ENCODE assay signal across 24 cellular contexts in genomic region chr12:86104087-86104486, GRCh38.
DNase-seq lines count a peak whose midpoint lies in the region; ATAC-seq, FAIRE-seq and TF ChIP-seq lines count a peak whose summit lies in the region.
"Had no signal": no experiment of that assay in that cellular context is flagged by ENCODE, and none has a peak within 500 bp of the region (broad histone marks: within the 10 kb centered on the region; RNA-seq: fewer than 3 reads in every experiment).

No MANE protein-coding gene starts in this region.

- FAIRE-seq in bronchial epithelial cell (lab: Jason Lieb, UNC) = no peak
- FAIRE-seq in keratinocyte (lab: Jason Lieb, UNC) = no peak
- FAIRE-seq: A204.1, GM12878, GM19239 had no signal

- H3K9me3 Mint-ChIP-seq in MCF 10A (ENCODE audit: unreplicated experiment) (no peaks in the 10 kb centered on the region), HFFc6 (peaks cover 34% of the 10 kb centered on the region)
- H3K9me3 Mint-ChIP-seq: CD8-positive, alpha-beta T cell; GM23338; H9 had no signal

- dilution Hi-C loops in keratinocyte (cut with MboI; ENCODE audit: extremely low pct_ligation_motif_present, low sequenced_read_pairs) = no loop called here

- no peak overlapping the region for H3K4me3 ChIP-seq in breast epithelium
- H3K4me3 ChIP-seq in bronchial epithelial cell (ENCODE audit: low read depth, low read length) = no peak overlapping the region
- no peak overlapping the region for H3K4me3 ChIP-seq in keratinocyte (ENCODE audit: control insufficient read depth in 2 of 3, extremely low read depth in 1 of 3, insufficient read depth in 2 of 3, low read depth in 1 of 3, low read length in 3 of 3)
- H3K4me3 ChIP-seq: BLaER1, GM12878, GM23338 had no signal

- peak overlapping the region; percentile 49 for H2AFZ ChIP-seq in keratinocyte (ENCODE audit: control insufficient read depth, low read length)
- H2AFZ ChIP-seq: GM23338 had no signal

- BruUV-seq in MCF 10A (replicated peaks; lab: Mats Ljungman, UMichigan) = no TSS peak

- H3K36me3 Mint-ChIP-seq in MCF 10A (ENCODE audit: insufficient read depth, unreplicated experiment) = peaks cover 5% of the 10 kb centered on the region
- no peaks in the 10 kb centered on the region for H3K36me3 Mint-ChIP-seq in HFFc6 (ENCODE audit: low read depth)
- H3K36me3 Mint-ChIP-seq: CD4-positive, CD25-positive, alpha-beta regulatory T cell; CD8-positive, alpha-beta T cell had no signal

- H3K9ac ChIP-seq in keratinocyte (ENCODE audit: control insufficient read depth, extremely low read depth, insufficient read depth, low read length) = no peak overlapping the region
- H3K9ac ChIP-seq: BLaER1 had no signal

- H3K4me1 ChIP-seq in breast epithelium (no peaks in the 10 kb centered on the region), keratinocyte (ENCODE audit: control insufficient read depth, extremely low read depth, insufficient read depth, low read length) (peaks cover 3% of the 10 kb centered on the region)
- H3K4me1 ChIP-seq: BLaER1, Caco-2 had no signal

- H3K4me1 Mint-ChIP-seq in MCF 10A (ENCODE audit: insufficient read depth, unreplicated experiment) (no peaks in the 10 kb centered on the region), HFFc6 (ENCODE audit: low read depth) (no peaks in the 10 kb centered on the region)
- H3K4me1 Mint-ChIP-seq: B cell; CD4-positive, CD25-positive, alpha-beta regulatory T cell; GM23338; H9 had no signal

- POLR2A ChIA-PET in MCF 10A (lab: Yijun Ruan, JAX) = no interaction called here

- intact Hi-C loops in MCF 10A (cut with micrococcal nuclease) = no loop called here
- intact Hi-C loops in breast epithelium (cut with DNase I; ENCODE audit: low total_unique reads) = no loop called here

- ATAC-seq in GM21825 (IDR thresholded peaks at IDR 0.05; ENCODE audit: unreplicated experiment) = no peak
- ATAC-seq: CD8-positive, alpha-beta T cell; GM12878; GM23338; HCT116 had no signal

- DNase-seq in MCF 10A (ENCODE audit: unreplicated experiment) (peak; percentile 23), breast epithelium (ENCODE audit: low spot score in 2 of 2) (no peak), bronchial epithelial cell (ENCODE audit: low read depth) (peak; percentile 41), keratinocyte (ENCODE audit: low read depth, low spot score) (no peak), HFFc6 (no peak), medulla oblongata (ENCODE audit: extremely low spot score) (no peak)
- DNase-seq: Caco-2; CD4-positive, CD25-positive, alpha-beta regulatory T cell; CD8-positive, alpha-beta T cell; DMS153; DND-41; EL; GDM1; H9 had no signal

- no peaks in the 10 kb centered on the region for H3K27me3 ChIP-seq in breast epithelium
- no peaks in the 10 kb centered on the region for H3K27me3 ChIP-seq in bronchial epithelial cell (ENCODE audit: control insufficient read depth, insufficient read depth, low read length)
- no peaks in the 10 kb centered on the region for H3K27me3 ChIP-seq in keratinocyte (ENCODE audit: control insufficient read depth, extremely low read depth, insufficient read depth, low read length)
- H3K27me3 ChIP-seq: BLaER1 had no signal

- H3K9me1 ChIP-seq in keratinocyte (ENCODE audit: control insufficient read depth, extremely low read depth, insufficient read depth, low read length) = no peaks in the 10 kb centered on the region

- no peaks in the 10 kb centered on the region for H3K79me2 ChIP-seq in keratinocyte (ENCODE audit: control insufficient read depth, insufficient read depth, low read length)

- H3K27ac ChIP-seq in breast epithelium (no peak overlapping the region), keratinocyte (ENCODE audit: control insufficient read depth, insufficient read depth, low read length) (no peak overlapping the region)
- H3K27ac ChIP-seq: 22Rv1, BLaER1, C4-2B had no signal

- H3K27me3 Mint-ChIP-seq in MCF 10A (ENCODE audit: insufficient read depth, unreplicated experiment) (no peaks in the 10 kb centered on the region), HFFc6 (ENCODE audit: insufficient read depth) (no peaks in the 10 kb centered on the region)
- H3K27me3 Mint-ChIP-seq: B cell; CD4-positive, CD25-positive, alpha-beta regulatory T cell had no signal

- peak overlapping the region; percentile 7 for H3K4me2 ChIP-seq in keratinocyte (ENCODE audit: control insufficient read depth, extremely low read depth, insufficient read depth, low read depth, low read length)
- H3K4me2 ChIP-seq: BLaER1, GM23338 had no signal

- TF ChIP-seq CTCF in MCF 10A (IDR thresholded peaks at IDR 0.05; ENCODE audit: unreplicated experiment) (no peak), breast epithelium (IDR thresholded peaks at IDR 0.05) (no peak), bronchial epithelial cell (IDR thresholded peaks at IDR 0.05; ENCODE audit: insufficient read depth, low read length, severe bottlenecking) (no peak), keratinocyte (optimal IDR thresholded peaks at IDR 0.05 in 1 of 3, IDR thresholded peaks at IDR 0.05 in 1 of 3, conservative IDR thresholded peaks at IDR 0.05 in 1 of 3; ENCODE audit: extremely low read depth in 1 of 3, insufficient read depth in 2 of 3, low read length in 3 of 3) (no peak), HFFc6 (IDR thresholded peaks at IDR 0.05) (no peak)

- H3K4me3 Mint-ChIP-seq in MCF 10A (ENCODE audit: unreplicated experiment) (no peak overlapping the region), HFFc6 (no peak overlapping the region)
- H3K4me3 Mint-ChIP-seq: B cell; CD4-positive, CD25-positive, alpha-beta regulatory T cell; CD8-positive, alpha-beta T cell; GM23338; H9 had no signal

- H3K36me3 ChIP-seq in breast epithelium = no peaks in the 10 kb centered on the region
- H3K36me3 ChIP-seq in bronchial epithelial cell (ENCODE audit: control insufficient read depth, insufficient read depth, low read length) = no peaks in the 10 kb centered on the region
- no peaks in the 10 kb centered on the region for H3K36me3 ChIP-seq in keratinocyte (ENCODE audit: control insufficient read depth in 2 of 2, extremely low read depth in 1 of 2, insufficient read depth in 2 of 2, low read length in 2 of 2)
- H3K36me3 ChIP-seq: BLaER1 had no signal

- H3K27ac Mint-ChIP-seq in MCF 10A (ENCODE audit: low read depth, unreplicated experiment) (peak overlapping the region; percentile 52), HFFc6 (no peak overlapping the region)
- H3K27ac Mint-ChIP-seq: B cell; CD4-positive, CD25-positive, alpha-beta regulatory T cell; CD8-positive, alpha-beta T cell; GM23338 had no signal

- H3K9me3 ChIP-seq in breast epithelium (no peaks in the 10 kb centered on the region), keratinocyte (ENCODE audit: control insufficient read depth, low read depth, low read length) (no peaks in the 10 kb centered on the region)
- H3K9me3 ChIP-seq: BLaER1, Caco-2 had no signal

- no peaks in the 10 kb centered on the region for H4K20me1 ChIP-seq in keratinocyte (ENCODE audit: control insufficient read depth, extremely low read depth, insufficient read depth, low read length)
- H4K20me1 ChIP-seq: BLaER1 had no signal

- TF ChIP-seq POLR2A in breast epithelium (IDR thresholded peaks at IDR 0.05) = no peak

- CTCF ChIA-PET in MCF 10A (lab: Yijun Ruan, JAX) = no interaction called here

Comparison
In these comparisons a context has a peak if more than half of its experiments do, and no peak if none do; other contexts are left out.
1. DNase-seq: peak in MCF 10A (single experiment) and bronchial epithelial cell (single experiment); none in breast epithelium (0 of 2), keratinocyte (single experiment), HFFc6 (single experiment) and medulla oblongata (single experiment).